Comparison of ENCODE assay signal across 9 cellular contexts in genomic region chr3:23950303-23950702, GRCh38. TPM values are rescaled to one million over a fixed set of nuclear protein-coding genes. Genes with fewer than 3 reads are reported as not detected.
DNase-seq lines count a peak whose midpoint lies in the region; ATAC-seq and TF ChIP-seq lines count a peak whose summit lies in the region.
"Had no signal": no experiment of that assay in that cellular context is flagged by ENCODE, and none has a peak within 500 bp of the region (broad histone marks: within the 10 kb centered on the region; RNA-seq: fewer than 3 reads in every experiment).

No MANE protein-coding gene starts in this region.

- H3K9me3 Mint-ChIP-seq in natural killer cell = no peaks in the 10 kb centered on the region

- no peak for TF ChIP-seq RAD21 in HCT116 (IDR thresholded peaks at IDR 0.05; ENCODE audit: low read depth)

- peak; percentile 43 for ATAC-seq in GM18511 (IDR thresholded peaks at IDR 0.05; ENCODE audit: unreplicated experiment)
- ATAC-seq in HCT116 = no peak
- ATAC-seq in T-helper 17 cell = no peak
- no peak for ATAC-seq in natural killer cell
- ATAC-seq: left colon had no signal

- H3K79me2 ChIP-seq in HCT116 (ENCODE audit: insufficient read depth, low read length) = peaks cover 91% of the 10 kb centered on the region

- H3K9me2 ChIP-seq in HCT116 (ENCODE audit: insufficient read depth) = no peaks in the 10 kb centered on the region

- H3K4me1 Mint-ChIP-seq in T-helper 17 cell (peaks cover 58% of the 10 kb centered on the region), natural killer cell (peaks cover 58 to 59% of the 10 kb centered on the region in 2 donors)

- CTCF ChIA-PET in HCT116 (lab: Charles Lee) = no interaction called here

- H3K27ac Mint-ChIP-seq in T-helper 17 cell (peak overlapping the region; percentile 73), natural killer cell (peak overlapping the region; percentile 81 to 89)

- H3K4me1 ChIP-seq in HCT116 (ENCODE audit: control insufficient read depth in 1 of 2, insufficient read depth in 2 of 2, low read length in 2 of 2) = peaks cover 39 to 58% of the 10 kb centered on the region in 2 experiments

- H3K4me3 ChIP-seq in HCT116 (replicated peaks in 1 of 2; ENCODE audit: low read depth in 1 of 2, low read length in 2 of 2) = no peak overlapping the region

- TF ChIP-seq CTCF in HCT116 (IDR thresholded peaks at IDR 0.05 in 2 of 3, conservative IDR thresholded peaks at IDR 0.05 in 1 of 3; ENCODE audit: borderline replicate concordance in 1 of 3, insufficient read depth in 1 of 3, low read depth in 2 of 3, low read length in 2 of 3) (no peak), natural killer cell (IDR thresholded peaks at IDR 0.05) (no peak)

- RAD21 ChIA-PET in HCT116 (lab: Charles Lee; ENCODE audit: low non-redundant PET in 1 of 2, low total read pairs in 2 of 2, uncharacterized antibody in 2 of 2, unreplicated experiment in 2 of 2) = no interaction called here

- peaks cover 19% of the 10 kb centered on the region; the same call in 1 of the 2 replicates for H4K20me1 ChIP-seq in HCT116 (ENCODE audit: insufficient read depth)

- POLR2A ChIA-PET in HCT116 (lab: Charles Lee) = interaction anchor here (1.4 kb wide), 1 partner anchor 34 kb away, joined by 4 read pairs; the partner anchor contains the start of genes NKIRAS1 and RPL15

- peak overlapping the region; percentile 27 for H3K4me2 ChIP-seq in HCT116 (ENCODE audit: low read length)

- no peak overlapping the region for H2AFZ ChIP-seq in HCT116 (ENCODE audit: low read depth, low read length, poor library complexity, severe bottlenecking)

- intact Hi-C loops in HCT116 (cut with micrococcal nuclease) (no loop called here), natural killer cell (cut with micrococcal nuclease) (no loop called here)

- H3K36me3 ChIP-seq in HCT116 (ENCODE audit: control insufficient read depth in 1 of 2, insufficient read depth in 2 of 2, low read length in 2 of 2) = peaks cover 4 to 5% of the 10 kb centered on the region in 2 experiments; a peak in 2 of 4 replicates

- no peaks in the 10 kb centered on the region for H3K9me3 ChIP-seq in HCT116 (ENCODE audit: control insufficient read depth in 1 of 2, insufficient read depth in 1 of 2, low read depth in 1 of 2, low read length in 2 of 2)
- no peaks in the 10 kb centered on the region for H3K9me3 ChIP-seq in T-helper 17 cell (ENCODE audit: control insufficient read depth, low read length, poor library complexity, severe bottlenecking)

- H3K27me3 Mint-ChIP-seq in T-helper 17 cell = no peaks in the 10 kb centered on the region
- no peaks in the 10 kb centered on the region for H3K27me3 Mint-ChIP-seq in natural killer cell (ENCODE audit: low read depth in 2 of 2)

- H3K9ac ChIP-seq in HCT116 (ENCODE audit: low read length) = no peak overlapping the region

- H3K27me3 ChIP-seq in HCT116 (ENCODE audit: insufficient read depth, low read length) = no peaks in the 10 kb centered on the region

- peaks cover 3% of the 10 kb centered on the region for H3K36me3 Mint-ChIP-seq in T-helper 17 cell (ENCODE audit: low read depth)
- no peaks in the 10 kb centered on the region for H3K36me3 Mint-ChIP-seq in natural killer cell

- no peak for DNase-seq in HCT116 (ENCODE audit: low read depth, low spot score)
- DNase-seq in T-helper 17 cell = no peak
- DNase-seq in natural killer cell = no peak
- no peak for DNase-seq in dermis blood vessel endothelial cell
- no peak for DNase-seq in islet precursor cell
- DNase-seq in globus pallidus (ENCODE audit: low spot score) = no peak
- no peak for DNase-seq in NCI-H1436 (lab: John Stamatoyannopoulos, UW)

- H3K4me3 Mint-ChIP-seq in T-helper 17 cell (peak overlapping the region; percentile 79), natural killer cell (peak overlapping the region; percentile 77)

- H3K27ac ChIP-seq in HCT116 (ENCODE audit: low read depth, low read length) = no peak overlapping the region

- no peak for TF ChIP-seq POLR2A in HCT116 (IDR thresholded peaks at IDR 0.05; ENCODE audit: borderline replicate concordance, extremely low read depth, insufficient read depth, insufficient read length)

- no TSS peak for BruUV-seq in HCT116 (replicated peaks; lab: Mats Ljungman, UMichigan)

TF ChIP-seq in HCT116, 20 proteins besides CTCF, POLR2A, EP300 and RAD21:
- no peak for TF ChIP-seq POLR2AphosphoS5 (IDR thresholded peaks at IDR 0.05; ENCODE audit: low read depth, low read length)
- TF ChIP-seq YY1 (IDR thresholded peaks at IDR 0.05; ENCODE audit: extremely low read depth, insufficient replicate concordance, low read depth, low read length) = no peak
- TF ChIP-seq REST (IDR thresholded peaks at IDR 0.05; ENCODE audit: low read depth) = no peak
- TF ChIP-seq FOSL1 (IDR thresholded peaks at IDR 0.05; ENCODE audit: low read depth) = no peak
- TF ChIP-seq JUND (IDR thresholded peaks at IDR 0.05) = no peak
TF ChIP-seq in HCT116: peak in this region for 0.

RNA-seq across cellular contexts. Expression of gene NR1D2, which starts 5.2 kb away (rescaled TPM):
- total RNA-seq in HCT116 (2021; ENCODE audit: unreplicated experiment) (60.9 TPM), T-helper 17 cell (100 to 1,000 TPM; 132 to 171 TPM), natural killer cell (10 to 100 TPM; 72.5 to 94.2 (median 92.1) TPM), dermis blood vessel endothelial cell (46.3 and 50.5 TPM in 2 replicates)
- 29.7 and 33.9 TPM in 2 replicates for polyA plus RNA-seq in HCT116 (2012)

RNA-seq across cellular contexts. Expression of gene RPL15, which starts 33.4 kb away (rescaled TPM):
- total RNA-seq in HCT116 (2021; ENCODE audit: unreplicated experiment) (2,177 TPM), T-helper 17 cell (1,000 to 10,000 TPM; 1,887 to 2,036 TPM), natural killer cell (1,000 to 10,000 TPM; 1,116 to 1,338 (median 1,291) TPM), dermis blood vessel endothelial cell (1,782 and 3,418 TPM in 2 replicates)
- 3,201 and 3,342 TPM in 2 replicates for polyA plus RNA-seq in HCT116 (2012)

RNA-seq across cellular contexts. Expression of gene NKIRAS1, which starts 33.5 kb away (rescaled TPM):
- 12.0 TPM for total RNA-seq in HCT116 (2021; ENCODE audit: unreplicated experiment)
- 4.7 and 7.0 TPM in 2 replicates for polyA plus RNA-seq in HCT116 (2012)
- total RNA-seq in T-helper 17 cell = 1 to 10 TPM; 2.6 to 2.7 TPM
- total RNA-seq in natural killer cell = 1 to 10 TPM; 2.2 to 3.3 (median 2.8) TPM
- 6.0 and 6.8 TPM in 2 replicates for total RNA-seq in dermis blood vessel endothelial cell
